20 cellular contexts compared by ENCODE assay signal in genomic region chr1:193952778-193953374, GRCh38.
"Had no signal": no experiment of that assay in that cellular context is flagged by ENCODE, and none has a peak within 500 bp of the region (broad histone marks: within the 10 kb centered on the region; RNA-seq: fewer than 3 reads in every experiment).

No MANE protein-coding gene starts in this region.

- H3K9me3 ChIP-seq: colonic mucosa, esophagus squamous epithelium, left lung, neutrophil, pancreas, tibial artery, upper lobe of left lung had no signal

- H3K4me1 ChIP-seq: colonic mucosa, esophagus squamous epithelium, foreskin keratinocyte, left lung, pancreas, spleen, tibial artery, upper lobe of left lung had no signal

- ATAC-seq: foreskin keratinocyte; left lung; naive thymus-derived CD4-positive, alpha-beta T cell; pancreas; sciatic nerve had no signal

- DNase-seq: caudate nucleus; colonic mucosa; dermis blood vessel endothelial cell; esophagus squamous epithelium; foreskin keratinocyte; head of caudate nucleus; hypothalamus; kidney glomerular epithelial cell; left lung; mesendoderm; naive thymus-derived CD4-positive, alpha-beta T cell; pancreas; spleen; stimulated activated CD4-positive, alpha-beta T cell treated with anti-CD3 and anti-CD28 coated beads, Interleukin-15, amount 100 ng/mL, for 24 hours; stimulated activated CD4-positive, alpha-beta T cell treated with anti-CD3 and anti-CD28 coated beads, Interleukin-1b, Interleukin-23, amount 100 ng/mL, for 48 hours; stimulated activated CD4-positive, alpha-beta T cell treated with anti-CD3 and anti-CD28 coated beads, Interleukin-4, amount 100 ng/mL, for 24 hours; tibial artery; upper lobe of left lung had no signal

- H3K36me3 ChIP-seq: colonic mucosa, esophagus squamous epithelium, left lung, neutrophil, pancreas, spleen, tibial artery, upper lobe of left lung had no signal

- H3K27ac ChIP-seq: colonic mucosa, esophagus squamous epithelium, foreskin keratinocyte, left lung, neutrophil, pancreas, spleen, tibial artery, upper lobe of left lung had no signal

- H3K27me3 ChIP-seq: colonic mucosa, esophagus squamous epithelium, foreskin keratinocyte, left lung, neutrophil, pancreas, spleen, tibial artery, upper lobe of left lung had no signal

- H3K4me3 ChIP-seq: colonic mucosa, esophagus squamous epithelium, left lung, pancreas, spleen, tibial artery, upper lobe of left lung had no signal
